In genomic region chr1:67307251-67308060, GRCh38 we compare ENCODE assay signal across 8 cellular contexts. TPM values are rescaled to one million over a fixed set of nuclear protein-coding genes. Genes with fewer than 3 reads are reported as not detected.
DNase-seq lines count a peak whose midpoint lies in the region; ATAC-seq and TF ChIP-seq lines count a peak whose summit lies in the region.

Gene IL12RB2, plus strand, starts transcription at chr1:67307873. Its CDS starts 12,496 bp downstream, at chr1:67320369.

- DNase-seq in GM13976 (ENCODE audit: low spot score) (peak; percentile 67), WTC11 (ENCODE audit: low spot score) (peak; percentile 36), coronary artery (ENCODE audit: low spot score) (no peak), NCI-H2029 treated with DMSO at 0.1 percent for 48 hours (lab: John Stamatoyannopoulos, UW) (no peak), SIG-M5 treated with dmso at 0.1 percent for 504 hours (lab: John Stamatoyannopoulos, UW; ENCODE audit: unreplicated experiment) (no peak)

- TF ChIP-seq CTCF in GM13976 (IDR thresholded peaks at IDR 0.05; ENCODE audit: borderline replicate concordance, control extremely low read depth, extremely low read depth, insufficient read depth, missing control alignments) (no peak), WTC11 (IDR thresholded peaks at IDR 0.05) (no peak), coronary artery (IDR thresholded peaks at IDR 0.05) (no peak)

- no peaks in the 10 kb centered on the region for H3K36me3 Mint-ChIP-seq in WTC11

- peak within 1 kb of the TSS; percentile 87 for H3K4me3 Mint-ChIP-seq in WTC11

- H3K27ac Mint-ChIP-seq in WTC11 = no peak within 1 kb of the TSS

- ATAC-seq in HG03342 (IDR thresholded peaks at IDR 0.05; ENCODE audit: unreplicated experiment) (peak; percentile 60), WTC11 (peak; percentile 78)

- H3K9me3 Mint-ChIP-seq in WTC11 = no peaks in the 10 kb centered on the region

- peaks cover 7% of the 10 kb centered on the region for H3K4me1 Mint-ChIP-seq in WTC11

- H3K36me3 ChIP-seq in muscle layer of duodenum (ENCODE audit: control insufficient read depth in 1 of 2, insufficient read depth in 2 of 2, low read length in 2 of 2) (no peaks in the 10 kb centered on the region), stomach smooth muscle (ENCODE audit: control insufficient read depth in 2 of 2, insufficient read depth in 2 of 2, low read length in 2 of 2) (no peaks in the 10 kb centered on the region)

- H3K9ac ChIP-seq in stomach smooth muscle (ENCODE audit: low read length in 2 of 2) = no peak within 1 kb of the TSS

- no peaks in the 10 kb centered on the region for H3K9me3 ChIP-seq in muscle layer of duodenum (ENCODE audit: control insufficient read depth in 1 of 2, low read length in 2 of 2)
- H3K9me3 ChIP-seq in stomach smooth muscle (ENCODE audit: control insufficient read depth in 2 of 2, low read length in 2 of 2) = no peaks in the 10 kb centered on the region

- in situ Hi-C loops in GM13976 (cut with MboI; ENCODE audit: low sequenced_read_pairs, unreplicated experiment) = no loop called here

- no peak within 1 kb of the TSS for H3K27ac ChIP-seq in coronary artery
- no peak within 1 kb of the TSS for H3K27ac ChIP-seq in muscle layer of duodenum (ENCODE audit: low read length)
- no peak within 1 kb of the TSS for H3K27ac ChIP-seq in stomach smooth muscle (ENCODE audit: low read length)

- peaks cover 55% of the 10 kb centered on the region for H3K27me3 Mint-ChIP-seq in WTC11 (ENCODE audit: low read depth)

- POLR2A ChIA-PET in WTC11 (lab: Charles Lee) = no interaction called here

- no peaks in the 10 kb centered on the region for H3K4me1 ChIP-seq in muscle layer of duodenum (ENCODE audit: control insufficient read depth in 1 of 2, insufficient read depth in 2 of 2, low read length in 2 of 2)
- H3K4me1 ChIP-seq in stomach smooth muscle (ENCODE audit: control insufficient read depth, insufficient read depth, low read length) = peaks cover 2% of the 10 kb centered on the region

- peak within 1 kb of the TSS; percentile 69 for H3K4me3 ChIP-seq in coronary artery
- H3K4me3 ChIP-seq in muscle layer of duodenum (ENCODE audit: low read depth in 1 of 2, low read length in 2 of 2) = peak within 1 kb of the TSS; percentile 50 to 56
- peak within 1 kb of the TSS; percentile 50 to 57 for H3K4me3 ChIP-seq in stomach smooth muscle (ENCODE audit: low read length in 2 of 2)

- H3K27me3 ChIP-seq in muscle layer of duodenum (ENCODE audit: low read depth, low read length) (peaks cover 10% of the 10 kb centered on the region), stomach smooth muscle (ENCODE audit: control insufficient read depth in 1 of 2, insufficient read depth in 2 of 2, low read length in 2 of 2) (peaks cover 4 to 15% of the 10 kb centered on the region in 2 donors)

- CTCF ChIA-PET in WTC11 (lab: Charles Lee) = interaction anchor here (1.0 kb wide), 3 partner anchors 9 to 46 kb away, joined by 3 to 5 read pairs (median 4); no protein-coding TSS in a partner anchor

TF ChIP-seq in WTC11, 78 proteins besides CTCF, POLR2A, EP300 and RAD21:
- TF ChIP-seq ATF2 (CRISPR knock-in tag; IDR thresholded peaks at IDR 0.05; ENCODE audit: borderline replicate concordance, low read depth) = no peak
- TF ChIP-seq KAT7 (CRISPR knock-in tag; IDR thresholded peaks at IDR 0.05; ENCODE audit: borderline replicate concordance) = 0 out of 2 replicates have a peak, but pooled peaks have one; percentile 18
- TF ChIP-seq NFE2L1 (CRISPR knock-in tag; IDR thresholded peaks at IDR 0.05) = 0 out of 2 replicates have a peak, but pooled peaks have one; percentile 16
- TF ChIP-seq FOXP4 (CRISPR knock-in tag; IDR thresholded peaks at IDR 0.05) = peak; percentile 62; the same call in 1 of the 2 replicates
TF ChIP-seq in WTC11: peak in this region for 3.

RNA-seq across cellular contexts. Expression of gene IL12RB2, which starts in this region (rescaled TPM):
- total RNA-seq in WTC11 (2021) = 0.50 to 1.1 TPM (median 0.81 TPM) in 3 replicates

Comparison
In these comparisons a context has a peak if more than half of its experiments do, and no peak if none do; other contexts are left out.
1. DNase-seq: peak in GM13976 (single experiment) and WTC11 (single experiment); none in coronary artery (single experiment), NCI-H2029 treated with DMSO at 0.1 percent for 48 hours (single experiment) and SIG-M5 treated with dmso at 0.1 percent for 504 hours (single experiment).
2. Peak in every context shown above with its lines, with median percentiles within 50 percentile points of each other: H3K4me3 ChIP-seq.